ENCODE assay signal across 9 cellular contexts in genomic region chr11:6737872-6738466, GRCh38. TPM values are rescaled to one million over a fixed set of nuclear protein-coding genes. Genes with fewer than 3 reads are reported as not detected.
DNase-seq lines count a peak whose midpoint lies in the region; ATAC-seq and TF ChIP-seq lines count a peak whose summit lies in the region.
"Had no signal": no experiment of that assay in that cellular context is flagged by ENCODE, and none has a peak within 500 bp of the region (broad histone marks: within the 10 kb centered on the region; RNA-seq: fewer than 3 reads in every experiment).

No MANE protein-coding gene starts in this region.

- H3K4me3 ChIP-seq in CD4-positive, alpha-beta memory T cell (ENCODE audit: low read length in 2 of 2), result no peak overlapping the region
- H3K4me3 ChIP-seq in NT2/D1 (ENCODE audit: insufficient read length, low read depth) (no peak overlapping the region), fibroblast of the aortic adventitia (ENCODE audit: low read depth, low read length) (no peak overlapping the region)

- no peaks in the 10 kb centered on the region for H3K9me3 Mint-ChIP-seq in CD4-positive, alpha-beta memory T cell
- H3K9me3 Mint-ChIP-seq in activated T-cell treated with anti-CD3 and anti-CD28 coated beads, Interleukin-2, amount 50 U/mL, for 24 hours, result no peaks in the 10 kb centered on the region

- no peak overlapping the region for H3K9ac ChIP-seq in NT2/D1 (ENCODE audit: insufficient read length, low read depth)

- CTCF ChIA-PET in CD4-positive, alpha-beta memory T cell (lab: Charles Lee; ENCODE audit: partially characterized antibody), result interaction anchor here (0.7 to 18.3 kb wide), 23 partner anchors 9 to 336 kb away, joined by 3 to 730 read pairs (median 7); partner anchors contain the start of genes ILK and MRPL17

- peaks cover 75 to 91% (median 83%) of the 10 kb centered on the region in 4 donors for H3K4me1 Mint-ChIP-seq in CD4-positive, alpha-beta memory T cell
- H3K4me1 Mint-ChIP-seq in activated T-cell treated with anti-CD3 and anti-CD28 coated beads, Interleukin-2, amount 50 U/mL, for 24 hours (ENCODE audit: low read depth), result peaks cover 91% of the 10 kb centered on the region

- no peaks in the 10 kb centered on the region for H3K9me3 ChIP-seq in CD4-positive, alpha-beta memory T cell (ENCODE audit: control insufficient read depth in 1 of 2, low read length in 2 of 2)
- H3K9me3 ChIP-seq in NT2/D1 (ENCODE audit: insufficient read depth, low read length), result no peaks in the 10 kb centered on the region; the same call in 1 of the 2 replicates

- H3K36me3 Mint-ChIP-seq in CD4-positive, alpha-beta memory T cell, result peaks cover 41 to 69% of the 10 kb centered on the region in 2 donors
- H3K36me3 Mint-ChIP-seq in activated T-cell treated with anti-CD3 and anti-CD28 coated beads, Interleukin-2, amount 50 U/mL, for 24 hours (ENCODE audit: low read depth), result peaks cover 41% of the 10 kb centered on the region

- intact Hi-C loops in CD4-positive, alpha-beta memory T cell (cut with micrococcal nuclease), result loop anchor here (1.0 to 10.0 kb wide), 4 partner anchors 8 to 503 kb away; partner anchors contain the start of genes CNGA4 and FHIP1B

- DNase-seq in CD4-positive, alpha-beta memory T cell, result peak; percentile 73 to 82 (median 75)
- DNase-seq in NT2/D1 (ENCODE audit: low read depth, low spot score) (peak; percentile 28), fibroblast of the aortic adventitia (ENCODE audit: low read depth) (peak; percentile 52), renal cortical epithelial cell (ENCODE audit: low read depth) (peak; percentile 35), NCI-H187 (lab: John Stamatoyannopoulos, UW) (no peak)
- DNase-seq in activated T-cell treated with anti-CD3 and anti-CD28 coated beads, Interleukin-2, amount 50 U/mL, for 24 hours, result no peak

- H3K4me1 ChIP-seq in CD4-positive, alpha-beta memory T cell (ENCODE audit: insufficient read depth, low read length), result peaks cover 88% of the 10 kb centered on the region
- no peaks in the 10 kb centered on the region for H3K4me1 ChIP-seq in NT2/D1 (ENCODE audit: insufficient read depth, insufficient read length)

- ATAC-seq in GM18873 (IDR thresholded peaks at IDR 0.05; ENCODE audit: low FRiP score, unreplicated experiment) (peak; percentile 80), HG03103 (IDR thresholded peaks at IDR 0.05; ENCODE audit: low read depth, unreplicated experiment) (peak; percentile 75)

- POLR2A ChIA-PET in CD4-positive, alpha-beta memory T cell (lab: Charles Lee; ENCODE audit: partially characterized antibody), result interaction anchor here (0.6 to 5.8 kb wide), 10 partner anchors 8 to 184 kb away, joined by 3 to 82 read pairs (median 4); no protein-coding TSS in a partner anchor

- no peaks in the 10 kb centered on the region for H3K27me3 Mint-ChIP-seq in CD4-positive, alpha-beta memory T cell
- H3K27me3 Mint-ChIP-seq in activated T-cell treated with anti-CD3 and anti-CD28 coated beads, Interleukin-2, amount 50 U/mL, for 24 hours, result no peaks in the 10 kb centered on the region

- H3K4me3 Mint-ChIP-seq in CD4-positive, alpha-beta memory T cell, result peak overlapping the region; percentile 23 to 77 (median 38)
- H3K4me3 Mint-ChIP-seq in activated T-cell treated with anti-CD3 and anti-CD28 coated beads, Interleukin-2, amount 50 U/mL, for 24 hours, result no peak overlapping the region

- TF ChIP-seq CTCF in fibroblast of the aortic adventitia (IDR thresholded peaks at IDR 0.05; ENCODE audit: insufficient read depth, low read length), result peak; percentile 65

- peaks cover 3% of the 10 kb centered on the region for H3K36me3 ChIP-seq in CD4-positive, alpha-beta memory T cell (ENCODE audit: insufficient read depth, low read length)
- H3K36me3 ChIP-seq in NT2/D1 (ENCODE audit: insufficient read depth, insufficient read length, low read length), result no peaks in the 10 kb centered on the region

- H3K27ac Mint-ChIP-seq in CD4-positive, alpha-beta memory T cell, result peak overlapping the region; percentile 60 to 89 (median 75)
- peak overlapping the region; percentile 93 for H3K27ac Mint-ChIP-seq in activated T-cell treated with anti-CD3 and anti-CD28 coated beads, Interleukin-2, amount 50 U/mL, for 24 hours

- H3K27me3 ChIP-seq in CD4-positive, alpha-beta memory T cell (ENCODE audit: insufficient read depth, low read length), result no peaks in the 10 kb centered on the region
- H3K27me3 ChIP-seq in NT2/D1 (ENCODE audit: insufficient read depth, insufficient read length), result no peaks in the 10 kb centered on the region

- peak overlapping the region; percentile 38 for H3K27ac ChIP-seq in CD4-positive, alpha-beta memory T cell (ENCODE audit: low read depth, low read length)

RNA-seq across cellular contexts. Expression of gene OR2AG2, which starts 33.8 kb away (rescaled TPM):
- not detected for total RNA-seq in CD4-positive, alpha-beta memory T cell
- not detected for polyA plus RNA-seq in CD4-positive, alpha-beta memory T cell
- total RNA-seq in fibroblast of the aortic adventitia (ENCODE audit: low replicate concordance) (0.09 and 0.33 TPM in 2 replicates), renal cortical epithelial cell (0.25 and 0.35 TPM in 2 replicates)

RNA-seq across cellular contexts. Expression of gene OR2AG1, which starts 44.9 kb away (rescaled TPM):
- total RNA-seq in CD4-positive, alpha-beta memory T cell, result not detected
- not detected for polyA plus RNA-seq in CD4-positive, alpha-beta memory T cell
- not detected in 2 replicates for total RNA-seq in fibroblast of the aortic adventitia (ENCODE audit: low replicate concordance)
- not detected in 2 replicates for total RNA-seq in renal cortical epithelial cell
- polyA plus RNA-seq: adipose tissue had no signal

RNA-seq across cellular contexts. Expression of gene MRPL17, which starts 54.8 kb away (rescaled TPM):
- 10 to 100 TPM; 33.4 to 36.9 TPM for total RNA-seq in CD4-positive, alpha-beta memory T cell
- 10 to 100 TPM; 12.7 to 42.6 TPM for polyA plus RNA-seq in CD4-positive, alpha-beta memory T cell
- 26.6 and 49.1 TPM in 2 replicates for total RNA-seq in fibroblast of the aortic adventitia (ENCODE audit: low replicate concordance)
- 27.2 and 49.8 TPM in 2 replicates for total RNA-seq in renal cortical epithelial cell

Comparison
In these comparisons a context has a peak if more than half of its experiments do, and no peak if none do; other contexts are left out.
1. DNase-seq: peak in CD4-positive, alpha-beta memory T cell (5 of 5), NT2/D1 (single experiment), fibroblast of the aortic adventitia (single experiment) and renal cortical epithelial cell (single experiment); none in activated T-cell treated with anti-CD3 and anti-CD28 coated beads, Interleukin-2, amount 50 U/mL, for 24 hours (single experiment) and NCI-H187 (0 of 2).